In genomic region chr4:103075894-103076776, GRCh38 we compare ENCODE assay signal across 8 cellular contexts. TPM values are rescaled to one million over a fixed set of nuclear protein-coding genes. Genes with fewer than 3 reads are reported as not detected.
DNase-seq lines count a peak whose midpoint lies in the region; ATAC-seq and TF ChIP-seq lines count a peak whose summit lies in the region.

TSS of gene SLC9B2 (minus strand) at chr4:103076761. CDS start at chr4:103067550, 9,211 bp downstream.

- no CpG with 5 or more reads among the region's 86 CpGs for WGBS in neuronal stem cell (ENCODE audit: extremely low coverage in 2 of 2, insufficient read length in 2 of 2, insufficient replicate concordance in 1 of 2), 2 donors

- BruUV-seq in Caco-2 (replicated peaks; lab: Mats Ljungman, UMichigan): no TSS peak

- H3K4me1 ChIP-seq in Caco-2 (peaks cover 15% of the 10 kb centered on the region; the same call in 1 of the 2 replicates), SJSA1 (replicated peaks) (peaks cover 17% of the 10 kb centered on the region), neuronal stem cell (ENCODE audit: control insufficient read depth in 2 of 2, insufficient read depth in 1 of 2, low read depth in 1 of 2, low read length in 2 of 2) (peaks cover 2 to 3% of the 10 kb centered on the region in 2 donors), subcutaneous abdominal adipose tissue (ENCODE audit: control insufficient read depth in 5 of 5, insufficient read depth in 5 of 5, low read length in 5 of 5) (peaks cover 0 to 21% (median 16%) of the 10 kb centered on the region in 5 donors)

- H3K9ac ChIP-seq in neuronal stem cell (ENCODE audit: low read depth, low read length, poor library complexity) (peak within 1 kb of the TSS; percentile 95), subcutaneous abdominal adipose tissue (ENCODE audit: low read length in 5 of 5) (peak within 1 kb of the TSS; percentile 69 to 93 (median 83))

- POLR2A ChIA-PET in Caco-2 (lab: Charles Lee): interaction anchor here (0.5 to 0.6 kb wide), 2 partner anchors 8 to 645 kb away, joined by 4 to 8 read pairs; no protein-coding TSS in a partner anchor

- H3K18ac ChIP-seq in neuronal stem cell (ENCODE audit: low read length): peak within 1 kb of the TSS; percentile 96

- intact Hi-C loops in Caco-2 (cut with micrococcal nuclease; ENCODE audit: unreplicated experiment): loop anchor here (1.0 to 5.0 kb wide), 3 partner anchors 30 to 249 kb away; partner anchors contain the start of genes SLC9B1 and UBE2D3

- H3K4ac ChIP-seq in neuronal stem cell (ENCODE audit: low read length): no peak within 1 kb of the TSS

- H2BK5ac ChIP-seq in neuronal stem cell (ENCODE audit: low read length): peak within 1 kb of the TSS; percentile 59

- H3K27me3 ChIP-seq in Caco-2 (replicated peaks; ENCODE audit: control insufficient read depth, insufficient read depth, low read length) (no peaks in the 10 kb centered on the region), SJSA1 (replicated peaks) (no peaks in the 10 kb centered on the region), neuronal stem cell (ENCODE audit: control insufficient read depth in 3 of 3, insufficient read depth in 3 of 3, low read depth in 1 of 3, low read length in 3 of 3) (no peaks in the 10 kb centered on the region), subcutaneous abdominal adipose tissue (ENCODE audit: control insufficient read depth in 5 of 5, insufficient read depth in 4 of 5, low read length in 5 of 5) (no peaks in the 10 kb centered on the region)

- peak within 1 kb of the TSS; percentile 58 for H3K27ac Mint-ChIP-seq in Caco-2 (ENCODE audit: unreplicated experiment)

- peak within 1 kb of the TSS; percentile 89 for H3K23ac ChIP-seq in neuronal stem cell (ENCODE audit: low read depth, low read length, poor library complexity)

- H3K79me1 ChIP-seq in neuronal stem cell (ENCODE audit: low read depth, low read length): no peaks in the 10 kb centered on the region

- TF ChIP-seq CTCF in Caco-2 (IDR thresholded peaks at IDR 0.05; ENCODE audit: insufficient read depth in 1 of 2, low read depth in 1 of 2, low read length in 1 of 2, severe bottlenecking in 1 of 2, unreplicated experiment in 1 of 2): no peak

- H2AK5ac ChIP-seq in neuronal stem cell (ENCODE audit: low read depth, low read length): no peak within 1 kb of the TSS

- H3K27me3 Mint-ChIP-seq in Caco-2 (ENCODE audit: insufficient read depth, unreplicated experiment): no peaks in the 10 kb centered on the region

- H4K91ac ChIP-seq in neuronal stem cell (ENCODE audit: low read depth, low read length, poor library complexity): no peak within 1 kb of the TSS

- peak within 1 kb of the TSS; percentile 78 for H3K4me2 ChIP-seq in neuronal stem cell (ENCODE audit: insufficient read depth, low read length, poor library complexity, severe bottlenecking)

- H2AFZ ChIP-seq in neuronal stem cell (ENCODE audit: low read length): peak within 1 kb of the TSS; percentile 97

- ATAC-seq in GM19438 (IDR thresholded peaks at IDR 0.05; ENCODE audit: low read depth, unreplicated experiment) (peak; percentile 55), HG03571 (IDR thresholded peaks at IDR 0.05; ENCODE audit: unreplicated experiment) (peak; percentile 55)

- peak within 1 kb of the TSS; percentile 88 for H3K4me3 ChIP-seq in Caco-2 (ENCODE audit: low read depth, low read length)
- peak within 1 kb of the TSS; percentile 73 for H3K4me3 ChIP-seq in SJSA1
- peak within 1 kb of the TSS; percentile 83 to 91 for H3K4me3 ChIP-seq in neuronal stem cell (ENCODE audit: low read length in 2 of 2)
- H3K4me3 ChIP-seq in subcutaneous abdominal adipose tissue (ENCODE audit: low read depth in 1 of 5, low read length in 5 of 5): peak within 1 kb of the TSS; percentile 70 to 88 (median 82)

- H3K9me3 ChIP-seq in Caco-2 (no peaks in the 10 kb centered on the region), SJSA1 (replicated peaks) (no peaks in the 10 kb centered on the region), neuronal stem cell (replicated peaks in 1 of 2; ENCODE audit: control insufficient read depth in 2 of 2, insufficient read depth in 1 of 2, low read depth in 1 of 2, low read length in 2 of 2) (peaks cover 0 to 6% of the 10 kb centered on the region in 2 donors), subcutaneous abdominal adipose tissue (ENCODE audit: control insufficient read depth in 5 of 5, low read length in 5 of 5) (no peaks in the 10 kb centered on the region)

- H2BK120ac ChIP-seq in neuronal stem cell (ENCODE audit: low read depth, low read length): peak within 1 kb of the TSS; percentile 88

- H3K4me1 Mint-ChIP-seq in Caco-2 (ENCODE audit: low read depth, unreplicated experiment): peaks cover 6% of the 10 kb centered on the region

- H3K36me3 ChIP-seq in Caco-2 (ENCODE audit: control insufficient read depth, insufficient read depth, low read length): no peaks in the 10 kb centered on the region
- H3K36me3 ChIP-seq in SJSA1: peaks cover 11% of the 10 kb centered on the region; the same call in 1 of the 2 replicates
- peaks cover 3 to 16% of the 10 kb centered on the region in 2 donors for H3K36me3 ChIP-seq in neuronal stem cell (replicated peaks in 1 of 2; ENCODE audit: control insufficient read depth in 2 of 2, insufficient read depth in 2 of 2, low read length in 2 of 2)
- H3K36me3 ChIP-seq in subcutaneous abdominal adipose tissue (ENCODE audit: control insufficient read depth in 5 of 5, insufficient read depth in 5 of 5, low read length in 5 of 5): peaks cover 0 to 16% (median 8%) of the 10 kb centered on the region in 5 donors

- peak within 1 kb of the TSS; percentile 77 for H3K4me3 Mint-ChIP-seq in Caco-2 (ENCODE audit: unreplicated experiment)

- CTCF ChIA-PET in Caco-2 (lab: Charles Lee): interaction anchor here (1.2 kb wide), 1 partner anchor 455 kb away, joined by 3 read pairs; no protein-coding TSS in a partner anchor

- H2BK15ac ChIP-seq in neuronal stem cell (ENCODE audit: low read length): peak within 1 kb of the TSS; percentile 69

- peak within 1 kb of the TSS; percentile 77 for H2BK12ac ChIP-seq in neuronal stem cell (ENCODE audit: low read length)

- H3K27ac ChIP-seq in SJSA1: peak within 1 kb of the TSS; percentile 89
- H3K27ac ChIP-seq in neuronal stem cell (replicated peaks; ENCODE audit: low read length): no peak within 1 kb of the TSS
- peak within 1 kb of the TSS; percentile 85 for H3K27ac ChIP-seq in subcutaneous abdominal adipose tissue (ENCODE audit: low read depth, low read length)

- no peaks in the 10 kb centered on the region for H3K9me3 Mint-ChIP-seq in Caco-2 (ENCODE audit: unreplicated experiment)

- peaks cover 10% of the 10 kb centered on the region for H3K36me3 Mint-ChIP-seq in Caco-2 (ENCODE audit: insufficient read depth, unreplicated experiment)

- peak within 1 kb of the TSS; percentile 84 for H3K14ac ChIP-seq in neuronal stem cell (ENCODE audit: low read length)

- no peak within 1 kb of the TSS for H4K8ac ChIP-seq in neuronal stem cell (ENCODE audit: low read depth, low read length)

- DNase-seq in Caco-2 (peak; percentile 61 to 67), SJSA1 (ENCODE audit: low read depth in 1 of 2, low spot score in 2 of 2) (peak; percentile 79 to 83), foreskin melanocyte (peak; percentile 45), neuronal stem cell (ENCODE audit: low spot score) (peak; percentile 46)
- peak; percentile 58 for DNase-seq in activated gamma-delta T cell treated with anti-CD3 and anti-CD28 coated beads, Interleukin-2, amount 50 U/mL, for 16 hours (ENCODE audit: low read depth)

RNA-seq across cellular contexts. Expression of gene SLC9B2, which starts in this region (rescaled TPM):
- 22.1 and 24.0 TPM in 2 replicates for total RNA-seq in Caco-2 (2022)
- total RNA-seq in SJSA1 (2014; rRNA removed; shearing (Covaris generic)): 28.5 and 32.3 TPM in 2 replicates
- polyA plus RNA-seq in neuronal stem cell (2013, experiment 1 of 2): 11.1 TPM
- polyA plus RNA-seq in neuronal stem cell (2013, experiment 2 of 2): 11.1 TPM
